In the genomic region with DNA sequence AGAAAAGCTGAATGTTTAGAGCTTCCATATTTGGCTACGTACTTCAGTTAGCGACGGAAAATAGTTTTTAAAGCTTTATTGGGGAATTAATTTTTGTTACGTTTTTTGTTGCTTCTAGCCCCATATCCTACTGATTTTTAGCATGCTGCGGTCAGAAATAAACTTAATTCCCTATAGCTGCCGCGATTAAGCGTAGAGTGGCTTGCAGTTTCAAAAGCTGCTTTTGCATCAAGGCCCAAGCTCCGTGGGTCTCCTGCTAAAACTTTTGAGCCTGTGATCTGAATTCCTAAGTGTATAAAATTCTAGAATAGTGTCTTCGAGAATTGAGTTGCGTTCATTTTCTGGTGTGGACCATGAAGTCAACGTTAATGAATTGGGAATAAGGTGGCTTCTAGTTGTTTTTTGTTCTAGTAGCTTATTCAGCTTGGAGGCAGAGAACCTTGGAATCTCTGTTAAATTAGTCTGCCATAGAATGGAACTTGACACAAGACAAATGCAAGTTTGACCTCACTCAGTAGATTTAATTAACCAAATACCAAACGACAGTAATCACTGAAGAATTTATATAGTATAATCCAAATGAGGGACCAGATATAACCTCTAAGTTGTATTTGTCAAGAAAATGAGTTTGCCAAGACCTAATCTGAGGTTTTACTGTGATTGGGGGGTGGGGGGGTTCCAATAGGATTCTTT, we compare ENCODE assay signal across 8 cellular contexts.
DNase-seq lines count a peak whose midpoint lies in the region; ATAC-seq and TF ChIP-seq lines count a peak whose summit lies in the region.

No MANE protein-coding gene starts in this region.

- peak overlapping the region; percentile 94 for H3K4me2 ChIP-seq in SU-DHL-6 (ENCODE audit: low read depth, low read length, poor library complexity, severe bottlenecking)

- no peaks in the 10 kb centered on the region for H3K9me2 ChIP-seq in SU-DHL-6 (replicated peaks; ENCODE audit: insufficient read depth, low read length)

- H3K9ac ChIP-seq in SU-DHL-6 (ENCODE audit: low read length) (peak overlapping the region; percentile 83), rectal smooth muscle tissue (ENCODE audit: low read length) (peak overlapping the region; percentile 95)

- peak overlapping the region; percentile 95 for H3K4me3 ChIP-seq in GM12864 (ENCODE audit: low read depth, low read length)
- peak overlapping the region; percentile 88 for H3K4me3 ChIP-seq in SU-DHL-6 (ENCODE audit: insufficient read depth, low read length, poor library complexity, severe bottlenecking)
- H3K4me3 ChIP-seq in rectal smooth muscle tissue (ENCODE audit: low read length) = peak overlapping the region; percentile 98

- H4K20me1 ChIP-seq in SU-DHL-6 (ENCODE audit: low read depth, low read length) = peaks cover 4% of the 10 kb centered on the region; the same call in 1 of the 2 replicates

- no peak for ATAC-seq in HG03108 (IDR thresholded peaks at IDR 0.05; ENCODE audit: unreplicated experiment)
- ATAC-seq in GM19324 (IDR thresholded peaks at IDR 0.05; ENCODE audit: low FRiP score, unreplicated experiment) = no peak
- ATAC-seq in GM21576 (IDR thresholded peaks at IDR 0.05; ENCODE audit: unreplicated experiment) = no peak

- peaks cover 20% of the 10 kb centered on the region for H3K4me1 ChIP-seq in rectal smooth muscle tissue (ENCODE audit: control insufficient read depth, insufficient read depth, low read length)

- no peaks in the 10 kb centered on the region for H3K27me3 ChIP-seq in SU-DHL-6 (ENCODE audit: low read length)
- no peaks in the 10 kb centered on the region for H3K27me3 ChIP-seq in rectal smooth muscle tissue (ENCODE audit: control insufficient read depth, insufficient read depth, low read length)

- H3K36me3 ChIP-seq in SU-DHL-6 (ENCODE audit: low read length) = no peaks in the 10 kb centered on the region
- H3K36me3 ChIP-seq in rectal smooth muscle tissue (ENCODE audit: control insufficient read depth, insufficient read depth, low read length) = no peaks in the 10 kb centered on the region

- DNase-seq in GM12864 (ENCODE audit: low read depth) (no peak), fibroblast of peridontal ligament (ENCODE audit: extremely low read depth) (peak; percentile 29), retina (no peak)

- no peak for TF ChIP-seq CTCF in GM12864 (IDR thresholded peaks at IDR 0.05; ENCODE audit: low read depth, low read length, missing control alignments)
- no peak for TF ChIP-seq CTCF in SU-DHL-6 (IDR thresholded peaks at IDR 0.05; ENCODE audit: insufficient read depth, low read length, poor library complexity, severe bottlenecking)

- no peaks in the 10 kb centered on the region for H3K9me3 ChIP-seq in SU-DHL-6 (ENCODE audit: insufficient read depth, low read length)

- 0 out of 2 replicates have a peak, but pooled peaks cover 4% of the 10 kb centered on the region for H3F3A ChIP-seq in SU-DHL-6 (ENCODE audit: insufficient read depth)

- no peak overlapping the region for H2AFZ ChIP-seq in SU-DHL-6 (ENCODE audit: low read depth, low read length, severe bottlenecking)

- peaks cover 59% of the 10 kb centered on the region for H3K79me2 ChIP-seq in SU-DHL-6 (ENCODE audit: insufficient read depth, low read length)

- H3K27ac ChIP-seq in SU-DHL-6 (ENCODE audit: low read depth, low read length) (peak overlapping the region; percentile 49; the same call in 1 of the 2 replicates), rectal smooth muscle tissue (ENCODE audit: low read depth, low read length) (peak overlapping the region; percentile 93)
